ENCODE assay signal across 1 cellular context in the genomic region with DNA sequence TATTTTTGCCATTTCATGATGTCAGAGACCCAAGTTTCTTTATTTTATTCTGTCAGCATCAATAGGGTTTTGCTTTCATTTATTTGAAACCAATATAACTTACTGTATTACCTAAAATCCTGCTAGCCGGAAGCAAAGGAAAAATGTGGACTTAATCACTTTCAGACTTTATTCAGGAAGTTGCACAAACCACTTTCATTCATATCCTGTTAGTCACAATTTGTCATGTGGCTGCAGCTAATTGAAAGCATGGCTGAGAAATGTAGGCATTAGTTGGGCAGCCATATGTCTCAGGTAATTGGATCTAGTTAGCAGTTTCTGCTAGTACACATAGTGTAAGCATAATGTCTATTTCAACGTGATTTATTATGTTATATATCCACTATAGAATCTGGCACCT.
A peak's percentile ranks its signal among the peaks of the same experiment; 100 is the strongest.
TF ChIP-seq lines count a peak whose summit lies in the region.

No MANE protein-coding gene starts in this region.

TF ChIP-seq in SK-N-SH, 30 proteins besides CTCF, POLR2A, EP300 and RAD21 (continued from another document):
- TF ChIP-seq TEAD4 (IDR thresholded peaks at IDR 0.05; ENCODE audit: borderline replicate concordance, insufficient read depth) (peak; percentile 95), JUND (IDR thresholded peaks at IDR 0.05) (peak; percentile 91), GATA2 (CRISPR knock-in tag; IDR thresholded peaks at IDR 0.05) (no peak)
- TF ChIP-seq, protein P1, sequence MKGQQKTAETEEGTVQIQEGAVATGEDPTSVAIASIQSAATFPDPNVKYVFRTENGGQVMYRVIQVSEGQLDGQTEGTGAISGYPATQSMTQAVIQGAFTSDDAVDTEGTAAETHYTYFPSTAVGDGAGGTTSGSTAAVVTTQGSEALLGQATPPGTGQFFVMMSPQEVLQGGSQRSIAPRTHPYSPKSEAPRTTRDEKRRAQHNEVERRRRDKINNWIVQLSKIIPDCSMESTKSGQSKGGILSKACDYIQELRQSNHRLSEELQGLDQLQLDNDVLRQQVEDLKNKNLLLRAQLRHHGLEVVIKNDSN (IDR thresholded peaks at IDR 0.05; ENCODE audit: borderline replicate concordance, low read depth): peak; percentile 69; the same call in 1 of the 2 replicates
